ENCODE assay signal across 9 cellular contexts in the genomic region with DNA sequence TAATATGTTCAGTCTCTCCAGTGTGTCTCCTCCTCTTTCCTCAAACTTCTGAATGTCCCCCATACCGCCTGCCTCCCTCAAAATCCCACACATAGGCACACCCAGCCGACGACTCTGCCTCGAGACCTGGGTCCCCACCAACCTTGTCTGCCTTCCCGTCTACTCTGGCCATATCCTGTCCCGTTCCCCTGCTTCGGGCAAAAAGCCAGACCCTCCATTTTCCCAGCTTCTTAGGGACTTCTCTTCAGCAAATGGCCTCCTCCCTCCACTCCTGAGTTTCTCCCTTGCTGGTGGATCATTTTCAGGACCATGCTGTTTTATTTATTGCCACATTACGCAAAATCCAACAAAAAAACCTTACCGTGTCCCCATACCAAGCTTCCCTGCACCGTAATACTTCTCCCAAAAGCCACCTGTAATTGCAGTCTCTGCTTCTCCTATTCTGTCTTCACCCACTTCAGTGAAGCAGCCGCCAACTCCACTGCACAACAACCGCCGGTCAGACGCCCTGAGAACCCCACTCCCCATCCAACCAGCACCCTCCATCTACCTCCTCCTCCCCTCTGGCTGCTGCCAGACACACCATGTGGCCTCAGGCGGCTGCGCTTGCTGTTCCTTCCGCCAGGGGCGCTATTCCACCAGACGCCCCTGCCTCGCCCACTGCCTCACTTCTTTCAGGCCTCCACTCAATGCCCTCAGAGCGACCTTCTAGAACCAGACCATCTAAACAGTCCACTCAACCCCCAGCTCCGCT.
A peak's percentile ranks its signal among the peaks of the same experiment; 100 is the strongest.
DNase-seq lines count a peak whose midpoint lies in the region; ATAC-seq, FAIRE-seq and TF ChIP-seq lines count a peak whose summit lies in the region.
"Had no signal": no experiment of that assay in that cellular context is flagged by ENCODE, and none has a peak within 500 bp of the region (broad histone marks: within the 10 kb centered on the region; RNA-seq: fewer than 3 reads in every experiment).

No MANE protein-coding gene starts in this region.

- peak; percentile 56 for ATAC-seq in HG02623 (IDR thresholded peaks at IDR 0.05; ENCODE audit: unreplicated experiment)
- ATAC-seq in activated T-helper 17 cell treated with anti-CD3 and anti-CD28 coated beads, Interleukin-2, amount 50 U/mL, for 72 hours (replicated peaks), result peak; percentile 58

- no peaks in the 10 kb centered on the region for H3K9me3 Mint-ChIP-seq in activated T-helper 17 cell treated with anti-CD3 and anti-CD28 coated beads, Interleukin-2, amount 50 U/mL, for 72 hours
- no peaks in the 10 kb centered on the region for H3K9me3 Mint-ChIP-seq in stimulated activated naive CD8-positive, alpha-beta T cell treated with anti-CD3 and anti-CD28 coated beads, Interleukin-15, Interleukin-2, amounts not matched to agents 100 ng/mL and 50 ng/mL, for 24 hours
- H3K9me3 Mint-ChIP-seq: dendritic cell treated with granulocyte-macrophage colony-stimulating factor and Interleukin-4, amounts not matched to agents 40 ng/mL and 50 ng/mL, for 4 days had no signal

- H3K27me3 Mint-ChIP-seq in activated T-helper 17 cell treated with anti-CD3 and anti-CD28 coated beads, Interleukin-2, amount 50 U/mL, for 72 hours, result peaks cover 28% of the 10 kb centered on the region
- H3K27me3 Mint-ChIP-seq in stimulated activated naive CD8-positive, alpha-beta T cell treated with anti-CD3 and anti-CD28 coated beads, Interleukin-15, Interleukin-2, amounts not matched to agents 100 ng/mL and 50 ng/mL, for 24 hours, result peaks cover 33% of the 10 kb centered on the region

- FAIRE-seq in GM12891 (lab: Jason Lieb, UNC), result no peak

- H3K27ac Mint-ChIP-seq in activated T-helper 17 cell treated with anti-CD3 and anti-CD28 coated beads, Interleukin-2, amount 50 U/mL, for 72 hours, result peak overlapping the region; percentile 56
- H3K27ac Mint-ChIP-seq in stimulated activated naive CD8-positive, alpha-beta T cell treated with anti-CD3 and anti-CD28 coated beads, Interleukin-15, Interleukin-2, amounts not matched to agents 100 ng/mL and 50 ng/mL, for 24 hours, result peak overlapping the region; percentile 73
- H3K27ac Mint-ChIP-seq: dendritic cell treated with granulocyte-macrophage colony-stimulating factor and Interleukin-4, amounts not matched to agents 40 ng/mL and 50 ng/mL, for 4 days had no signal

- H3K4me3 Mint-ChIP-seq in activated T-helper 17 cell treated with anti-CD3 and anti-CD28 coated beads, Interleukin-2, amount 50 U/mL, for 72 hours, result peak overlapping the region; percentile 47
- no peak overlapping the region for H3K4me3 Mint-ChIP-seq in stimulated activated naive CD8-positive, alpha-beta T cell treated with anti-CD3 and anti-CD28 coated beads, Interleukin-15, Interleukin-2, amounts not matched to agents 100 ng/mL and 50 ng/mL, for 24 hours
- H3K4me3 Mint-ChIP-seq: dendritic cell treated with granulocyte-macrophage colony-stimulating factor and Interleukin-4, amounts not matched to agents 40 ng/mL and 50 ng/mL, for 4 days had no signal

- peaks cover 10% of the 10 kb centered on the region for H3K4me1 Mint-ChIP-seq in activated T-helper 17 cell treated with anti-CD3 and anti-CD28 coated beads, Interleukin-2, amount 50 U/mL, for 72 hours
- peaks cover 13% of the 10 kb centered on the region for H3K4me1 Mint-ChIP-seq in stimulated activated naive CD8-positive, alpha-beta T cell treated with anti-CD3 and anti-CD28 coated beads, Interleukin-15, Interleukin-2, amounts not matched to agents 100 ng/mL and 50 ng/mL, for 24 hours (ENCODE audit: low read depth)

- TF ChIP-seq POLR2A in GM12891 (IDR thresholded peaks at IDR 0.05; ENCODE audit: low read depth, low read length), result no peak

- DNase-seq in GM12891 (ENCODE audit: insufficient read length, low spot score), result peak; percentile 15
- DNase-seq in NCI-H460 (ENCODE audit: extremely low read depth, low read depth), result peak; percentile 67
- peak; percentile 12 for DNase-seq in iris pigment epithelial cell (ENCODE audit: low read depth)
- DNase-seq in hippocampal formation (lab: John Stamatoyannopoulos, UW), result no peak
- no peak for DNase-seq in C1 segment of cervical spinal cord (lab: John Stamatoyannopoulos, UW)

- no peaks in the 10 kb centered on the region for H3K36me3 Mint-ChIP-seq in activated T-helper 17 cell treated with anti-CD3 and anti-CD28 coated beads, Interleukin-2, amount 50 U/mL, for 72 hours (ENCODE audit: low read depth)
- H3K36me3 Mint-ChIP-seq in stimulated activated naive CD8-positive, alpha-beta T cell treated with anti-CD3 and anti-CD28 coated beads, Interleukin-15, Interleukin-2, amounts not matched to agents 100 ng/mL and 50 ng/mL, for 24 hours (ENCODE audit: low read depth), result no peaks in the 10 kb centered on the region

TF ChIP-seq in GM12891, 5 proteins besides CTCF, POLR2A, EP300 and RAD21:
- TF ChIP-seq POLR2AphosphoS5 (IDR thresholded peaks at IDR 0.05; ENCODE audit: low read depth, low read length) (no peak), POU2F2 (IDR thresholded peaks at IDR 0.05; ENCODE audit: low read depth, low read length) (no peak), TAF1 (IDR thresholded peaks at IDR 0.05; ENCODE audit: low read depth, low read length) (no peak), PAX5 (IDR thresholded peaks at IDR 0.05; ENCODE audit: insufficient read depth, low read length, severe bottlenecking) (no peak), SPI1 (IDR thresholded peaks at IDR 0.05; ENCODE audit: low read depth, low read length) (no peak)
TF ChIP-seq in GM12891: peak in this region for 0.

Comparison
In these comparisons a context has a peak if more than half of its experiments do, and no peak if none do; other contexts are left out.
1. DNase-seq: peak in GM12891 (single experiment), NCI-H460 (single experiment) and iris pigment epithelial cell (single experiment); none in hippocampal formation (0 of 2) and C1 segment of cervical spinal cord (0 of 14).